In the genomic region with DNA sequence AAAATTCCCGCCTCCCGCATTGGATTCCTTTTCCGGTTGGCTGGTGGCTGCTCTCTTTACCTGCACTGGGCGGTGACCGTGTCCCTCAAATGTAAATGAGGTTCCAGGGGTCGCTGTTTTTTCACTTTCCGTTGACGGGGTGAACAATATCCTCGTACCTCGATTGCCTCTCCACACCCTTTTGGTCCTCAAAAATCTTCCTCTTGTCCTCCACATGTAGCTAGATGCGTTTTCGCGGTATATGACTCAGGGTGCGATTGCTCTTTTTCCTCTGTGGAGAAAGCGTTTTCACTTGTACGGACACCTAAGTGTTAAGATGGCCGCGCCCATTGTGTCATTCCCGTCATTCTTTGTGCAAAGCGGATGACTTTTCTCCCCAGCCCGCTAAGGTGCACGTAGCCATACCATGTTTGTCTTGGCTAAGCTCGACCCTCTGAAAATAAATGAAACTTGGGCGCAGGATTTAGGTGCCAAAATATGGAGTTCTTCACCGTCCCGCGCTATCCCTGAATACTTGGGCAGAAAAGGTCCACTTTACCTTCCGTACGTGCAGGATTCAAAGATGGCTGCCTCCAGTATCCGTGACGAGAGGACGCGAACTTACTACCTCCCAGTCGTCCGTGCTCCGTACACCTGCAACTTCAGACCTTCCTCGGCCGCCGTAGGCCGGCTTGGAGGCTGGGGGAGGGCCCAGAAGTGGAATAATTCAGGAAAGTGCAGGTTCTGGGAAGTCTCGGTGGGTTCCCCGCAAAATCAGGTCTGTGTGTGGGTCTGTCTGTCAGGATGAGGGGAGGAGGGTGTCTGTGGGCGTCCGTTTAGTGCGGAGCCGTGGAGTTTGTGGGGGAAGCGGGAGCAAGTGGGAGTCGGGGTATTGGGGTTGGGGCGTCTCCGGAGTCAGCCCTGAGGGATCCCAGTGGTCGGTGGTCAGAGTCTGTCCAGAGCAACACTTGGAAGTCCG, we compare ENCODE assay signal across 8 cellular contexts. TPM values are rescaled to one million over a fixed set of nuclear protein-coding genes. Genes with fewer than 3 reads are reported as not detected.
DNase-seq lines count a peak whose midpoint lies in the region; ATAC-seq and TF ChIP-seq lines count a peak whose summit lies in the region.

A gene (plus strand): TSS at position 689 of the 958 bp plus-strand sequence. CDS start 8,749 bp downstream, outside the sequence.

- peak within 1 kb of the TSS; percentile 92 for H3K27ac ChIP-seq in angular gyrus (ENCODE audit: low read depth, low read length)

- peak within 1 kb of the TSS; percentile 99 for H3K27ac Mint-ChIP-seq in progenitor cell of endocrine pancreas

- CTCF ChIA-PET in GM10248 (lab: Yijun Ruan, JAX), result no interaction called here

- H3K4me1 Mint-ChIP-seq in progenitor cell of endocrine pancreas (ENCODE audit: low read depth), result peaks cover 7% of the 10 kb centered on the region

- peak; percentile 73 for ATAC-seq in HG02623 (IDR thresholded peaks at IDR 0.05; ENCODE audit: unreplicated experiment)
- ATAC-seq in left ventricle myocardium superior, result peak; percentile 97

- TF ChIP-seq CTCF in GM10248 (IDR thresholded peaks at IDR 0.05; ENCODE audit: control extremely low read depth, extremely low read depth, low read depth, missing control alignments) (no peak), progenitor cell of endocrine pancreas (IDR thresholded peaks at IDR 0.05; ENCODE audit: unreplicated experiment) (peak; percentile 43)

- H3K36me3 Mint-ChIP-seq in progenitor cell of endocrine pancreas (ENCODE audit: insufficient read depth), result peaks cover 53% of the 10 kb centered on the region

- POLR2A ChIA-PET in GM10248 (lab: Yijun Ruan, JAX), result no interaction called here

- H3K9me3 Mint-ChIP-seq in progenitor cell of endocrine pancreas (ENCODE audit: low read depth), result peaks cover 50% of the 10 kb centered on the region

- intact Hi-C loops in left ventricle myocardium superior (cut with micrococcal nuclease), result no loop called here

- H3K4me3 Mint-ChIP-seq in progenitor cell of endocrine pancreas (ENCODE audit: low read depth), result peak within 1 kb of the TSS; percentile 96

- DNase-seq in GM10248 (ENCODE audit: extremely low spot score) (peak; percentile 90), NCI-H1417 treated with DMSO at 0.1 percent for 48 hours (lab: John Stamatoyannopoulos, UW) (peak; percentile 88), T-helper 1 cell (peak; percentile 51 to 91 (median 66)), left ventricle myocardium superior (peak; percentile 90), progenitor cell of endocrine pancreas (ENCODE audit: low spot score, unreplicated experiment) (peak; percentile 60), ureter (ENCODE audit: low spot score) (peak; percentile 91)

- no peaks in the 10 kb centered on the region for H3K27me3 Mint-ChIP-seq in progenitor cell of endocrine pancreas

RNA-seq across cellular contexts. Expression of the gene that starts here (rescaled TPM):
- total RNA-seq in left ventricle myocardium superior, result 4.2 TPM
- 14.0 and 15.8 TPM in 2 replicates for total RNA-seq in progenitor cell of endocrine pancreas
- total RNA-seq in ureter, result 10.2 TPM

Comparison
In these comparisons a context has a peak if more than half of its experiments do, and no peak if none do; other contexts are left out.
1. Peak in every context shown above with its lines: DNase-seq, ATAC-seq and H3K27ac ChIP-seq.